ENCODE assay signal across 15 cellular contexts in the genomic region with DNA sequence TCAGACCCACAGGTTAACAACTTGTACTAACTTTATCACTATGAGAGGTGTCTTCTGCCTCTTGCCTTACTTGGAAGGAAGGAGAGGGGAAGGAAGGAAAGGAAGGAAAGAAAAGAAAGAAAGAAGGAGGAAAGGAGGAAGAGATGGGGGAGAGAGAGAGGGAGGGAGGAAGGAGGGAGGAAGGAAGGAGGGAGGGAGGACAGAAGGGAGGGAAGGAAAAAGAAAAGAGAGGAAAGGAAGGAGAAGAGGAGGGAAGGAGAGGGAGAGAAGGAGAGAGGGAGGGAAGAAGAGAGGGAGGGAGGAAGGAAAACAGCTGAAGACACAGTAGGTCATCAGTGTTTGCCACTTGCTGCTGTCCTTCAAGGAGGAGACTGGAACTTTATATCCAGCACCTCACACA. TPM values are rescaled to one million over a fixed set of nuclear protein-coding genes. Genes with fewer than 3 reads are reported as not detected.
DNase-seq lines count a peak whose midpoint lies in the region; ATAC-seq, FAIRE-seq and TF ChIP-seq lines count a peak whose summit lies in the region.
"Had no signal": no experiment of that assay in that cellular context is flagged by ENCODE, and none has a peak within 500 bp of the region (broad histone marks: within the 10 kb centered on the region; RNA-seq: fewer than 3 reads in every experiment).

No MANE protein-coding gene starts in this region.

- H3K9me3 ChIP-seq in A549: no peaks in the 10 kb centered on the region
- H3K9me3 ChIP-seq in mesenchymal stem cell (ENCODE audit: control insufficient read depth, low read length): no peaks in the 10 kb centered on the region
- H3K9me3 ChIP-seq: BE2C, HAP-1 had no signal

- no peak for DNase-seq in A549 (ENCODE audit: low read depth in 1 of 2, low spot score in 1 of 2)
- DNase-seq in GM13977 (ENCODE audit: low spot score): no peak
- no peak for DNase-seq in mesenchymal stem cell
- DNase-seq in stimulated activated naive B cell treated with anti-CD40 and anti-IgM and Interleukin-4, amounts not matched to agents 10 μg/mL and 1 μg/mL and 100 μg/mL, for 72 hours: no peak
- no peak for DNase-seq in RPMI8226
- DNase-seq in GM12891 (ENCODE audit: insufficient read length, low spot score): no peak
- DNase-seq: BE2C, GOT3 had no signal

- no peak overlapping the region for H4K91ac ChIP-seq in mesenchymal stem cell (ENCODE audit: low read length)

- no peak overlapping the region for H2BK5ac ChIP-seq in mesenchymal stem cell (ENCODE audit: low read depth, low read length, poor library complexity, severe bottlenecking)

- no peaks in the 10 kb centered on the region for H3K36me3 ChIP-seq in mesenchymal stem cell (ENCODE audit: control insufficient read depth in 1 of 2, insufficient read depth in 2 of 2, low read depth in 1 of 2, low read length in 2 of 2)
- H3K36me3 ChIP-seq: BE2C, HAP-1 had no signal

- no peak overlapping the region for H3K4ac ChIP-seq in mesenchymal stem cell (ENCODE audit: low read depth in 1 of 2, low read length in 2 of 2)

- peak overlapping the region; percentile 16 for H3K9ac ChIP-seq in mesenchymal stem cell (ENCODE audit: low read length)

- in situ Hi-C loops in GM13977 (cut with MboI; ENCODE audit: low pct_unique_long_range_greater_than_20kb, low sequenced_read_pairs, unreplicated experiment): loop anchor here (10.0 kb wide), 1 partner anchor 600 kb away; no protein-coding TSS in a partner anchor

- H4K8ac ChIP-seq in mesenchymal stem cell (ENCODE audit: low read length): no peak overlapping the region

- peak overlapping the region in 1 of 2 experiments; percentile 64 for H3K18ac ChIP-seq in mesenchymal stem cell (ENCODE audit: low read depth in 1 of 2, low read length in 2 of 2)

- H3K36me3 Mint-ChIP-seq in stimulated activated naive B cell treated with anti-CD40 and anti-IgM and Interleukin-4, amounts not matched to agents 10 μg/mL and 1 μg/mL and 100 μg/mL, for 72 hours: no peaks in the 10 kb centered on the region
- H3K36me3 Mint-ChIP-seq: CD4-positive, alpha-beta memory T cell had no signal

- H2BK12ac ChIP-seq in mesenchymal stem cell (ENCODE audit: low read length in 2 of 2): peak overlapping the region in 1 of 2 experiments; percentile 95

- H2AFZ ChIP-seq in mesenchymal stem cell (ENCODE audit: low read depth, low read length): no peak overlapping the region

- H3K27me3 ChIP-seq in mesenchymal stem cell (ENCODE audit: control insufficient read depth in 1 of 2, insufficient read depth in 1 of 2, low read length in 2 of 2): peaks cover 0 to 23% of the 10 kb centered on the region in 2 experiments
- H3K27me3 ChIP-seq: BE2C had no signal

- H3K27ac ChIP-seq in A549: peak overlapping the region; percentile 8 to 48; a peak in 5 of 6 replicates
- peak overlapping the region; percentile 41; the same call in 1 of the 2 replicates for H3K27ac ChIP-seq in VCaP
- no peak overlapping the region for H3K27ac ChIP-seq in mesenchymal stem cell (ENCODE audit: low read length, poor library complexity, severe bottlenecking)
- H3K27ac ChIP-seq: C4-2B had no signal

- TF ChIP-seq POLR2A in A549 (IDR thresholded peaks at IDR 0.05; ENCODE audit: low read length) (no peak), GM12891 (IDR thresholded peaks at IDR 0.05; ENCODE audit: low read depth, low read length) (no peak)

- no peaks in the 10 kb centered on the region for H3K79me1 ChIP-seq in mesenchymal stem cell (replicated peaks; ENCODE audit: low read length, poor library complexity, severe bottlenecking)

- ATAC-seq in A549: no peak
- no peak for ATAC-seq in stimulated activated naive B cell treated with anti-CD40 and anti-IgM and Interleukin-4, amounts not matched to agents 10 μg/mL and 1 μg/mL and 100 μg/mL, for 72 hours (replicated peaks)
- ATAC-seq in GM19463 (IDR thresholded peaks at IDR 0.05; ENCODE audit: unreplicated experiment): no peak

- H3K27me3 Mint-ChIP-seq in stimulated activated naive B cell treated with anti-CD40 and anti-IgM and Interleukin-4, amounts not matched to agents 10 μg/mL and 1 μg/mL and 100 μg/mL, for 72 hours: peaks cover 0 to 5% of the 10 kb centered on the region in 2 donors

- FAIRE-seq in A549 (lab: Jason Lieb, UNC): no peak
- FAIRE-seq in GM12891 (lab: Jason Lieb, UNC): no peak
- FAIRE-seq: HTR-8/SVneo had no signal

- peaks cover 6% of the 10 kb centered on the region; the same call in 2 of the 3 replicates for H3K4me1 ChIP-seq in A549
- H3K4me1 ChIP-seq in mesenchymal stem cell (ENCODE audit: control insufficient read depth, insufficient read depth, low read depth, low read length): peaks cover 1% of the 10 kb centered on the region
- H3K4me1 ChIP-seq: BE2C, HAP-1 had no signal

- CTCF ChIA-PET in A549 (lab: Yijun Ruan, JAX): interaction anchor here (0.7 to 3.0 kb wide), 9 partner anchors 8 to 610 kb away, joined by 3 to 15 read pairs (median 4); no protein-coding TSS in a partner anchor

- TF ChIP-seq CTCF in A549 (IDR thresholded peaks at IDR 0.05) (no peak), GM13977 (IDR thresholded peaks at IDR 0.05; ENCODE audit: extremely low read depth, insufficient read depth, missing control alignments) (peak; percentile 15), VCaP (conservative IDR thresholded peaks at IDR 0.05) (no peak)

- H3K14ac ChIP-seq in mesenchymal stem cell (ENCODE audit: low read length in 2 of 2): no peak overlapping the region

- H3K4me3 Mint-ChIP-seq in stimulated activated naive B cell treated with anti-CD40 and anti-IgM and Interleukin-4, amounts not matched to agents 10 μg/mL and 1 μg/mL and 100 μg/mL, for 72 hours: no peak overlapping the region
- H3K4me3 Mint-ChIP-seq: CD4-positive, alpha-beta memory T cell; HFFc6 had no signal

- POLR2A ChIA-PET in A549 (lab: Yijun Ruan, JAX): no interaction called here

- no peaks in the 10 kb centered on the region for H3K9me3 Mint-ChIP-seq in stimulated activated naive B cell treated with anti-CD40 and anti-IgM and Interleukin-4, amounts not matched to agents 10 μg/mL and 1 μg/mL and 100 μg/mL, for 72 hours
- H3K9me3 Mint-ChIP-seq: CD4-positive, alpha-beta memory T cell; HFFc6 had no signal

- no peak for TF ChIP-seq RAD21 in A549 (conservative IDR thresholded peaks at IDR 0.05 in 1 of 2, IDR thresholded peaks at IDR 0.05 in 1 of 2)

- H3K4me1 Mint-ChIP-seq in stimulated activated naive B cell treated with anti-CD40 and anti-IgM and Interleukin-4, amounts not matched to agents 10 μg/mL and 1 μg/mL and 100 μg/mL, for 72 hours: peaks cover 5 to 10% of the 10 kb centered on the region in 2 donors

- no peak overlapping the region for H3K27ac Mint-ChIP-seq in stimulated activated naive B cell treated with anti-CD40 and anti-IgM and Interleukin-4, amounts not matched to agents 10 μg/mL and 1 μg/mL and 100 μg/mL, for 72 hours
- H3K27ac Mint-ChIP-seq: CD4-positive, alpha-beta memory T cell; HFFc6 had no signal

- H3K4me3 ChIP-seq in A549 (no peak overlapping the region), mesenchymal stem cell (ENCODE audit: insufficient read depth in 1 of 2, low read depth in 1 of 2, low read length in 2 of 2) (no peak overlapping the region)
- H3K4me3 ChIP-seq: HAP-1 had no signal

- no peak overlapping the region for H2BK15ac ChIP-seq in mesenchymal stem cell (ENCODE audit: low read depth, poor library complexity, severe bottlenecking)

- no peak for TF ChIP-seq EP300 in A549 (IDR thresholded peaks at IDR 0.05)

- no peak overlapping the region for H2AK5ac ChIP-seq in mesenchymal stem cell (ENCODE audit: low read length, severe bottlenecking)

- H2BK120ac ChIP-seq in mesenchymal stem cell (ENCODE audit: low read depth, low read length): no peak overlapping the region

- no peak overlapping the region for H3K23ac ChIP-seq in mesenchymal stem cell (ENCODE audit: low read length in 2 of 2)

- no peak overlapping the region for H3K4me2 ChIP-seq in A549
- no peak overlapping the region for H3K4me2 ChIP-seq in mesenchymal stem cell (ENCODE audit: low read length, poor library complexity, severe bottlenecking)

TF ChIP-seq in A549, 52 proteins besides CTCF, POLR2A, EP300 and RAD21 (continues in another document):
- TF ChIP-seq TP53 (CRISPR knock-in tag; IDR thresholded peaks at IDR 0.05): no peak
- no peak for TF ChIP-seq CHD4 (IDR thresholded peaks at IDR 0.05; ENCODE audit: borderline replicate concordance)
- TF ChIP-seq, protein P1, sequence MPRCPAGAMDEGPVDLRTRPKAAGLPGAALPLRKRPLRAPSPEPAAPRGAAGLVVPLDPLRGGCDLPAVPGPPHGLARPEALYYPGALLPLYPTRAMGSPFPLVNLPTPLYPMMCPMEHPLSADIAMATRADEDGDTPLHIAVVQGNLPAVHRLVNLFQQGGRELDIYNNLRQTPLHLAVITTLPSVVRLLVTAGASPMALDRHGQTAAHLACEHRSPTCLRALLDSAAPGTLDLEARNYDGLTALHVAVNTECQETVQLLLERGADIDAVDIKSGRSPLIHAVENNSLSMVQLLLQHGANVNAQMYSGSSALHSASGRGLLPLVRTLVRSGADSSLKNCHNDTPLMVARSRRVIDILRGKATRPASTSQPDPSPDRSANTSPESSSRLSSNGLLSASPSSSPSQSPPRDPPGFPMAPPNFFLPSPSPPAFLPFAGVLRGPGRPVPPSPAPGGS (IDR thresholded peaks at IDR 0.05): no peak
- TF ChIP-seq FOXS1 (CRISPR knock-in tag; IDR thresholded peaks at IDR 0.05): no peak
- TF ChIP-seq CHD2 (IDR thresholded peaks at IDR 0.05; ENCODE audit: low read length, partially characterized antibody): no peak

TF ChIP-seq in GM12891, 5 proteins besides CTCF, POLR2A, EP300 and RAD21:
- no peak for TF ChIP-seq SPI1 (IDR thresholded peaks at IDR 0.05; ENCODE audit: low read depth, low read length)
- no peak for TF ChIP-seq POLR2AphosphoS5 (IDR thresholded peaks at IDR 0.05; ENCODE audit: low read depth, low read length)
- no peak for TF ChIP-seq POU2F2 (IDR thresholded peaks at IDR 0.05; ENCODE audit: low read depth, low read length)
- TF ChIP-seq TAF1 (IDR thresholded peaks at IDR 0.05; ENCODE audit: low read depth, low read length): no peak
- TF ChIP-seq PAX5 (IDR thresholded peaks at IDR 0.05; ENCODE audit: insufficient read depth, low read length, severe bottlenecking): no peak

RNA-seq across cellular contexts. Expression of a gene that starts 5.3 kb away (rescaled TPM):
- polyA plus RNA-seq in A549 (2011; rRNA removed) (16.4 and 16.9 TPM in 2 replicates), A549 (2017; fragmentation: RNase III; extraction: RNeasy Plus Mini Kit Qiagen cat#74134 plus additional on column Dnase treatment) (6.0 to 6.7 TPM (median 6.6 TPM) in 3 replicates)
- polyA plus RNA-seq in A549 (2012; cell fraction: cytosol; rRNA removed): 8.3 and 10.2 TPM in 2 replicates
- polyA plus RNA-seq in A549 (2012; cell fraction: nucleus; rRNA removed): 13.5 and 15.6 TPM in 2 replicates
- 31.1 and 34.0 TPM in 2 replicates for polyA minus RNA-seq in A549 (2011; rRNA and poly(A)+ RNA removed)
- 10.2 TPM for polyA plus RNA-seq in mesenchymal stem cell (2013, experiment 1 of 2)
- 9.6 TPM for polyA plus RNA-seq in mesenchymal stem cell (2013, experiment 2 of 2)
- polyA plus RNA-seq in GM12891 (2012; ENCODE audit: low read depth, missing spikeins): 0.01 TPM
